In the genomic region with DNA sequence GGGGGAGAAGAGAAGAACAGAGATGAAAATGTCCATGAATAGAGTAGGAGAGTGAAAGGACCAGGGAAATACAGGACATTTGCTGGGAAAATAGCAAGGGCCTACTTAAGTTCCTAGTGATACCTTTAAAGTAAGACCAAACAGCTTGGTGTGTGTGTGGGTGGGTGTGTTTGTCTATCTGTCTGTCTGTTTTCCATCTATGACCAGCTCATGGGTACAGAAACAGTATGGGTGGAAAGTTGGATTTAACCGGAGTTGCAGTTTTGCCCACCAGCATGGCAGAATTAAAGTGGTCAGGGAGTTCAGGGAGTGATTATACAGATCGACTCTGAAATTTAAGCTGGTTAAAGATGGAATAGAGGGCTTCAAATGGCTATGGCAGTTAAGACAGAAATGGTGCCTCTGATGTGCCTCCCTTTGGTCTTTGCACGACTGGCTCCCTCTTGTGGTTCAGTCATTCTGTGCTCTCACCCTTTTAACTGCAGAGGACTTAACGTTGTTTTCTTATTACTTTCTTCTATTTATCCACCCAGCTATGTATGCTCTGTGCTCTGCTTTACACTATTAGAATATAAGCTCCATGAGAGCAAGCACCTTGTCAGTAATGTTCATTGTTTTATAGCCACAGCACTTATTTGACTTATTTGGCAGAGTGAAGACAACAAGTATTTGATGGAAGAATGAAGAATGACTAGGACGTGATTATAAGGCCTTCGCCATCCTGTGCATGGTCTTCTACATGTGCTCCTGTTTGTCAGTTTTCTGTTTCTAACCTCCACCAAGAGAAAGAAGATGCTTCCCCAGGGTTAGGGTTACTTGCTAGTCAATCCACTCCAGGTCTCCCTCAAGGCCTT, we compare ENCODE assay signal across 8 cellular contexts.
DNase-seq lines count a peak whose midpoint lies in the region; ATAC-seq and TF ChIP-seq lines count a peak whose summit lies in the region.

No MANE protein-coding gene starts in this region.

- DNase-seq in AML-193 (lab: John Stamatoyannopoulos, UW): peak; percentile 68 to 75
- peak; percentile 53 for DNase-seq in NCI-H748 treated with DMSO at 0.1 percent for 48 hours (lab: John Stamatoyannopoulos, UW)
- peak; percentile 69 for DNase-seq in activated CD4-positive, alpha-beta memory T cell treated with anti-CD3 and anti-CD28 coated beads, Interleukin-2, amount 10 ng/mL, durations not matched to agents 7 days and 5 days
- peak; percentile 83 for DNase-seq in endodermal cell
- peak; percentile 63 for DNase-seq in naive B cell
- no peak for DNase-seq in suprapubic skin (ENCODE audit: low spot score in 2 of 2)

- peaks cover 1% of the 10 kb centered on the region for H3K4me1 Mint-ChIP-seq in activated CD4-positive, alpha-beta memory T cell treated with anti-CD3 and anti-CD28 coated beads, Interleukin-2, amount 10 ng/mL, durations not matched to agents 7 days and 5 days
- H3K4me1 Mint-ChIP-seq in endodermal cell (peaks cover 5% of the 10 kb centered on the region), naive B cell (peaks cover 0 to 2% (median 0%) of the 10 kb centered on the region in 3 donors)

- TF ChIP-seq POLR2A in suprapubic skin (IDR thresholded peaks at IDR 0.05): no peak

- H3K36me3 Mint-ChIP-seq in activated CD4-positive, alpha-beta memory T cell treated with anti-CD3 and anti-CD28 coated beads, Interleukin-2, amount 10 ng/mL, durations not matched to agents 7 days and 5 days (ENCODE audit: low read depth): no peaks in the 10 kb centered on the region
- H3K36me3 Mint-ChIP-seq in endodermal cell (ENCODE audit: low read depth): no peaks in the 10 kb centered on the region
- no peaks in the 10 kb centered on the region for H3K36me3 Mint-ChIP-seq in naive B cell

- H3K4me3 ChIP-seq in endodermal cell (ENCODE audit: low read length) (no peak overlapping the region), suprapubic skin (no peak overlapping the region)

- WGBS in endodermal cell (ENCODE audit: insufficient coverage in 1 of 2, insufficient read length in 1 of 2), 2 experiments: 33 to 55% methylated on average over 4 to 6 of the region's 6 CpGs
- WGBS in suprapubic skin: 54% methylated on average over 6 of the region's 6 CpGs

- H3K27me3 ChIP-seq in endodermal cell (ENCODE audit: control insufficient read depth, insufficient read depth, low read length, poor library complexity, severe bottlenecking) (no peaks in the 10 kb centered on the region), suprapubic skin (no peaks in the 10 kb centered on the region)

- H3K27ac Mint-ChIP-seq in activated CD4-positive, alpha-beta memory T cell treated with anti-CD3 and anti-CD28 coated beads, Interleukin-2, amount 10 ng/mL, durations not matched to agents 7 days and 5 days: no peak overlapping the region
- no peak overlapping the region for H3K27ac Mint-ChIP-seq in endodermal cell
- peak overlapping the region in 3 of 6 donors; percentile 2 to 77 (median 26) for H3K27ac Mint-ChIP-seq in naive B cell

- no peak for TF ChIP-seq EP300 in suprapubic skin (IDR thresholded peaks at IDR 0.05)

- TF ChIP-seq CTCF in endodermal cell (conservative IDR thresholded peaks at IDR 0.05) (peak; percentile 88), suprapubic skin (IDR thresholded peaks at IDR 0.05) (peak; percentile 45 to 71)

- peaks cover 9% of the 10 kb centered on the region for H3K27me3 Mint-ChIP-seq in activated CD4-positive, alpha-beta memory T cell treated with anti-CD3 and anti-CD28 coated beads, Interleukin-2, amount 10 ng/mL, durations not matched to agents 7 days and 5 days
- no peaks in the 10 kb centered on the region for H3K27me3 Mint-ChIP-seq in endodermal cell (ENCODE audit: insufficient read depth)
- H3K27me3 Mint-ChIP-seq in naive B cell: peaks cover 0 to 12% (median 12%) of the 10 kb centered on the region in 3 donors

- H3K27ac ChIP-seq in endodermal cell (ENCODE audit: low read depth, low read length) (no peak overlapping the region), suprapubic skin (no peak overlapping the region)

- H3K4me1 ChIP-seq in endodermal cell (ENCODE audit: control insufficient read depth, insufficient read depth, low read length) (no peaks in the 10 kb centered on the region), suprapubic skin (peaks cover 6% of the 10 kb centered on the region)

- ATAC-seq in GM19035 (IDR thresholded peaks at IDR 0.05; ENCODE audit: unreplicated experiment) (peak; percentile 87), HG03432 (IDR thresholded peaks at IDR 0.05; ENCODE audit: unreplicated experiment) (peak; percentile 91), naive B cell (ENCODE audit: low read depth in 2 of 2) (peak; percentile 95 to 98)

- H3K36me3 ChIP-seq in endodermal cell (ENCODE audit: control insufficient read depth, insufficient read depth, low read length): no peaks in the 10 kb centered on the region
- H3K36me3 ChIP-seq in suprapubic skin: no peaks in the 10 kb centered on the region

- POLR2A ChIA-PET in activated CD4-positive, alpha-beta memory T cell treated with anti-CD3 and anti-CD28 coated beads, Interleukin-2, amount 10 ng/mL, durations not matched to agents 7 days and 5 days (lab: Charles Lee): interaction anchor here (0.9 to 2.3 kb wide), 4 partner anchors 9 to 248 kb away, joined by 3 to 16 read pairs (median 4); no protein-coding TSS in a partner anchor

- no peaks in the 10 kb centered on the region for H3K9me3 ChIP-seq in endodermal cell (ENCODE audit: control insufficient read depth, low read length)
- H3K9me3 ChIP-seq in suprapubic skin: no peaks in the 10 kb centered on the region

- CTCF ChIA-PET in activated CD4-positive, alpha-beta memory T cell treated with anti-CD3 and anti-CD28 coated beads, Interleukin-2, amount 10 ng/mL, durations not matched to agents 7 days and 5 days (lab: Charles Lee): interaction anchor here (0.5 to 6.4 kb wide), 25 partner anchors 9 to 612 kb away, joined by 3 to 79 read pairs (median 3); no protein-coding TSS in a partner anchor

- H3K9ac ChIP-seq in endodermal cell (ENCODE audit: extremely low read depth, low read length, poor library complexity, severe bottlenecking): no peak overlapping the region

- no peaks in the 10 kb centered on the region for H3K9me3 Mint-ChIP-seq in activated CD4-positive, alpha-beta memory T cell treated with anti-CD3 and anti-CD28 coated beads, Interleukin-2, amount 10 ng/mL, durations not matched to agents 7 days and 5 days
- H3K9me3 Mint-ChIP-seq in endodermal cell: no peaks in the 10 kb centered on the region
- H3K9me3 Mint-ChIP-seq in naive B cell: no peaks in the 10 kb centered on the region

- H3K4me3 Mint-ChIP-seq in activated CD4-positive, alpha-beta memory T cell treated with anti-CD3 and anti-CD28 coated beads, Interleukin-2, amount 10 ng/mL, durations not matched to agents 7 days and 5 days: no peak overlapping the region
- H3K4me3 Mint-ChIP-seq in endodermal cell: no peak overlapping the region
- no peak overlapping the region for H3K4me3 Mint-ChIP-seq in naive B cell

Comparison
In these comparisons a context has a peak if more than half of its experiments do, and no peak if none do; other contexts are left out.
1. DNase-seq: peak in AML-193 (2 of 2), NCI-H748 treated with DMSO at 0.1 percent for 48 hours (single experiment), activated CD4-positive, alpha-beta memory T cell treated with anti-CD3 and anti-CD28 coated beads, Interleukin-2, amount 10 ng/mL, durations not matched to agents 7 days and 5 days (single experiment), endodermal cell (single experiment) and naive B cell (single experiment); none in suprapubic skin (0 of 2).
2. Peak in every context shown above with its lines, with median percentiles within 50 percentile points of each other: ATAC-seq.